In genomic region chr22:39534591-39535301, GRCh38 we compare ENCODE assay signal across 8 cellular contexts. TPM values are rescaled to one million over a fixed set of nuclear protein-coding genes. Genes with fewer than 3 reads are reported as not detected.
DNase-seq lines count a peak whose midpoint lies in the region; ATAC-seq, FAIRE-seq and TF ChIP-seq lines count a peak whose summit lies in the region.

No MANE protein-coding gene starts in this region.

- no peak overlapping the region for H3K4me3 Mint-ChIP-seq in stimulated activated effector memory CD8-positive, alpha-beta T cell treated with anti-CD3 and anti-CD28 coated beads, Interleukin-12 subunit alpha, Interleukin-12 subunit beta, amount 100 ng/mL, for 72 hours

- no peak overlapping the region for H3K27ac Mint-ChIP-seq in stimulated activated effector memory CD8-positive, alpha-beta T cell treated with anti-CD3 and anti-CD28 coated beads, Interleukin-12 subunit alpha, Interleukin-12 subunit beta, amount 100 ng/mL, for 72 hours

- DNase-seq in AG08395 (ENCODE audit: low spot score) (peak; percentile 82), GM18507 (ENCODE audit: extremely low spot score, insufficient read length, low read depth) (no peak), NCI-H748 treated with DMSO at 0.1 percent for 48 hours (lab: John Stamatoyannopoulos, UW) (peak; percentile 16), epithelial cell of proximal tubule (ENCODE audit: low read depth) (no peak), myocyte (ENCODE audit: low read depth) (peak; percentile 76)
- peak; percentile 69 for DNase-seq in activated CD8-positive, alpha-beta memory T cell treated with anti-CD3 and anti-CD28 coated beads, Interleukin-2, amount 50 U/mL, for 24 hours (ENCODE audit: extremely low read depth)
- DNase-seq in stimulated activated effector memory CD8-positive, alpha-beta T cell treated with anti-CD3 and anti-CD28 coated beads, Interleukin-12 subunit alpha, Interleukin-12 subunit beta, amount 100 ng/mL, for 72 hours (ENCODE audit: low spot score in 2 of 2): peak; percentile 91 to 95

- TF ChIP-seq CTCF in epithelial cell of proximal tubule (conservative IDR thresholded peaks at IDR 0.05; ENCODE audit: low read depth, low read length): peak; percentile 82

- no peak overlapping the region for H3K4me3 ChIP-seq in epithelial cell of proximal tubule (ENCODE audit: low read depth, low read length)

- H3K36me3 Mint-ChIP-seq in stimulated activated effector memory CD8-positive, alpha-beta T cell treated with anti-CD3 and anti-CD28 coated beads, Interleukin-12 subunit alpha, Interleukin-12 subunit beta, amount 100 ng/mL, for 72 hours: peaks cover 32% of the 10 kb centered on the region

- ATAC-seq in stimulated activated effector memory CD8-positive, alpha-beta T cell treated with anti-CD3 and anti-CD28 coated beads, Interleukin-12 subunit alpha, Interleukin-12 subunit beta, amount 100 ng/mL, for 72 hours: peak; percentile 48
- ATAC-seq in GM18870 (IDR thresholded peaks at IDR 0.05; ENCODE audit: unreplicated experiment): no peak

- H3K4me1 Mint-ChIP-seq in stimulated activated effector memory CD8-positive, alpha-beta T cell treated with anti-CD3 and anti-CD28 coated beads, Interleukin-12 subunit alpha, Interleukin-12 subunit beta, amount 100 ng/mL, for 72 hours: peaks cover 26% of the 10 kb centered on the region

- peak; percentile 65 for FAIRE-seq in GM18507 (lab: Jason Lieb, UNC)

- H3K9me3 Mint-ChIP-seq in stimulated activated effector memory CD8-positive, alpha-beta T cell treated with anti-CD3 and anti-CD28 coated beads, Interleukin-12 subunit alpha, Interleukin-12 subunit beta, amount 100 ng/mL, for 72 hours: no peaks in the 10 kb centered on the region

RNA-seq across cellular contexts. Expression of gene RPS19BP1, which starts 2.2 kb away (rescaled TPM):
- total RNA-seq in epithelial cell of proximal tubule (126 and 197 TPM in 2 replicates), myocyte (81.4 and 89.9 TPM in 2 replicates)
- 79.9 TPM for polyA plus RNA-seq in myocyte (2012)

RNA-seq across cellular contexts. Expression of gene ATF4, which starts 14.4 kb away (rescaled TPM):
- total RNA-seq in epithelial cell of proximal tubule (294 and 415 TPM in 2 replicates), myocyte (248 and 255 TPM in 2 replicates)
- 527 TPM for polyA plus RNA-seq in myocyte (2012)

RNA-seq across cellular contexts. Expression of gene MIEF1, which starts 32.7 kb away (rescaled TPM):
- total RNA-seq in epithelial cell of proximal tubule: 22.9 and 26.6 TPM in 2 replicates
- total RNA-seq in myocyte: 21.0 TPM in 2 replicates
- 20.3 TPM for polyA plus RNA-seq in myocyte (2012)

RNA-seq across cellular contexts. Expression of gene CACNA1I, which starts 35.8 kb away (rescaled TPM):
- total RNA-seq in epithelial cell of proximal tubule: 0.06 TPM in 1 of 2 replicates, not detected in the other
- 0.05 TPM in 1 of 2 replicates, not detected in the other for total RNA-seq in myocyte
- polyA plus RNA-seq in myocyte (2012): 0.01 TPM

Comparison
In these comparisons a context has a peak if more than half of its experiments do, and no peak if none do; other contexts are left out.
1. DNase-seq: peak in AG08395 (single experiment), NCI-H748 treated with DMSO at 0.1 percent for 48 hours (single experiment), activated CD8-positive, alpha-beta memory T cell treated with anti-CD3 and anti-CD28 coated beads, Interleukin-2, amount 50 U/mL, for 24 hours (single experiment), myocyte (single experiment) and stimulated activated effector memory CD8-positive, alpha-beta T cell treated with anti-CD3 and anti-CD28 coated beads, Interleukin-12 subunit alpha, Interleukin-12 subunit beta, amount 100 ng/mL, for 72 hours (2 of 2); none in GM18507 (single experiment) and epithelial cell of proximal tubule (single experiment).